Comparison of ENCODE assay signal across 12 cellular contexts in the genomic region with DNA sequence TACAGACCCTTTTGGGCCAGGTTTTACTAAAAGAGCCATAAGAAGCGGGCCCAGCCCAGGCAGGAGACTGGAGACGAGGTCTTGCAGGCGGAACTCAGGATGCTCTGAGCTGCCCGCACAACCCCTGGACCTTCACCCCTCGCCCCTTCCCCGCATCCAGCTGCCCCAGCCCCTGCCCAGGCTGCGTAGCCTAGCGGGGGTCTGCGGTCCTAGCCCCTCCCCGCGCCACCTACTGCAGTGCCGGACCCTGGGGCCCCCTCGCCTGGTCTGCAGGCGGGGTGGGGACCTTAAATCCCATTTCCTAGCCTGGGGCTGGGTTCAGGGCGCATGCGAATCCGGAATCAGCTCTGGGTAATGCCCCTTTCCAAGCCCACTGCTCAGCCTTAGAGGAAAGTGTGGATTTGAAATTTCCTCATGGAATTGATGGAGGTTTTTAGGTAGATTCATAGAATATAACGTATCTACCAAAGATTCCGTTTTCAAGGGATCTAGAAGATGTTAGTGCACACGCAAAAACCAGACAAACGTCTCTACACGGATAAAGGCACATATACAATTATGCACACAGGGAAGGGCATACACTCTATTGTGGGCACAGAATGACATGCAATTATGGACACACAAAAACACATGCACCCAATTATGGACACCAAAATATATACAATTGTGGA. TPM values are rescaled to one million over a fixed set of nuclear protein-coding genes. Genes with fewer than 3 reads are reported as not detected.
DNase-seq lines count a peak whose midpoint lies in the region; ATAC-seq and TF ChIP-seq lines count a peak whose summit lies in the region.
"Had no signal": no experiment of that assay in that cellular context is flagged by ENCODE, and none has a peak within 500 bp of the region (broad histone marks: within the 10 kb centered on the region; RNA-seq: fewer than 3 reads in every experiment).

No MANE protein-coding gene starts in this region.

- H3K27ac ChIP-seq in colonic mucosa = peak overlapping the region; percentile 97
- no peak overlapping the region for H3K27ac ChIP-seq in muscle layer of duodenum (ENCODE audit: low read length)
- H3K27ac ChIP-seq in upper lobe of left lung = peak overlapping the region; percentile 84 to 95 (median 88)

- peak; percentile 9 for DNase-seq in activated naive CD4-positive, alpha-beta T cell treated with anti-CD3 and anti-CD28 coated beads, Interleukin-2, amount 50 U/mL, for 16 hours
- DNase-seq in activated naive CD4-positive, alpha-beta T cell treated with Interleukin-2 at 50 U/mL for 16 hours = no peak
- peak; percentile 30 for DNase-seq in colonic mucosa
- peak; percentile 19 to 56 for DNase-seq in upper lobe of left lung
- DNase-seq in NCI-H2107 treated with DMSO at 0.1 percent for 48 hours (lab: John Stamatoyannopoulos, UW; ENCODE audit: unreplicated experiment) = no peak
- DNase-seq in OCI-M1 (lab: John Stamatoyannopoulos, UW) = no peak
- no peak for DNase-seq in HuH-7 (ENCODE audit: low spot score)
- DNase-seq: activated CD4-positive, alpha-beta T cell treated with anti-CD3 and anti-CD28 coated beads, Interleukin-2, amount 50 U/mL, for 1 hour; NCI-H2081 treated with DMSO at 0.1 percent for 48 hours; SHP77 treated with DMSO at 0.1 percent for 48 hours had no signal

- 21 to 63% methylated on average over 8 to 21 of the region's 22 CpGs for WGBS in upper lobe of left lung, 2 donors

- H3K4me1 ChIP-seq in colonic mucosa = peaks cover 11% of the 10 kb centered on the region
- H3K4me1 ChIP-seq in muscle layer of duodenum (ENCODE audit: control insufficient read depth in 1 of 2, insufficient read depth in 2 of 2, low read length in 2 of 2) = peaks cover 0 to 50% of the 10 kb centered on the region in 2 donors
- H3K4me1 ChIP-seq in upper lobe of left lung = peaks cover 38 to 60% (median 52%) of the 10 kb centered on the region in 4 donors

- H3K4me3 ChIP-seq in colonic mucosa = peak overlapping the region; percentile 55
- H3K4me3 ChIP-seq in muscle layer of duodenum (ENCODE audit: low read depth in 1 of 2, low read length in 2 of 2) = peak overlapping the region; percentile 30 to 60
- H3K4me3 ChIP-seq in upper lobe of left lung = peak overlapping the region in 2 of 4 donors; percentile 62 to 74

- no peaks in the 10 kb centered on the region for H3K9me3 ChIP-seq in colonic mucosa
- no peaks in the 10 kb centered on the region for H3K9me3 ChIP-seq in muscle layer of duodenum (ENCODE audit: control insufficient read depth in 1 of 2, low read length in 2 of 2)
- H3K9me3 ChIP-seq in upper lobe of left lung = no peaks in the 10 kb centered on the region

- intact Hi-C loops in colonic mucosa (cut with DNase I) = no loop called here

- H3K9ac ChIP-seq in colonic mucosa (ENCODE audit: low read depth in 2 of 2, low read length in 2 of 2) = peak overlapping the region; percentile 54 to 100

- H3K27me3 ChIP-seq in colonic mucosa (no peaks in the 10 kb centered on the region), muscle layer of duodenum (ENCODE audit: low read depth, low read length) (peaks cover 91% of the 10 kb centered on the region), upper lobe of left lung (peaks cover 0 to 80% (median 44%) of the 10 kb centered on the region in 4 donors)

- no peak for TF ChIP-seq CTCF in colonic mucosa (IDR thresholded peaks at IDR 0.05)
- TF ChIP-seq CTCF in upper lobe of left lung (IDR thresholded peaks at IDR 0.05) = no peak

- no peak for TF ChIP-seq EP300 in upper lobe of left lung (IDR thresholded peaks at IDR 0.05)

- no peak for ATAC-seq in upper lobe of left lung (ENCODE audit: low FRiP score in 2 of 2)
- ATAC-seq: stimulated activated effector memory CD8-positive, alpha-beta T cell treated with anti-CD3 and anti-CD28 coated beads, Interleukin-12 subunit alpha, Interleukin-12 subunit beta, amount 100 ng/mL, for 72 hours had no signal

- no peaks in the 10 kb centered on the region for H3K36me3 ChIP-seq in colonic mucosa
- no peaks in the 10 kb centered on the region for H3K36me3 ChIP-seq in muscle layer of duodenum (ENCODE audit: control insufficient read depth in 1 of 2, insufficient read depth in 2 of 2, low read length in 2 of 2)
- H3K36me3 ChIP-seq in upper lobe of left lung = no peaks in the 10 kb centered on the region

- TF ChIP-seq POLR2A in upper lobe of left lung (IDR thresholded peaks at IDR 0.05) = no peak

RNA-seq across cellular contexts. Expression of gene HOXA3, which starts 0.6 kb away (rescaled TPM):
- total RNA-seq in colonic mucosa = 10 to 100 TPM; 13.3 to 14.1 TPM
- total RNA-seq in upper lobe of left lung = 10 to 100 TPM in 1 of 6 donors, 1 to 10 TPM in 3, under 1 TPM in 2; 0.20 to 11.4 (median 3.5) TPM

RNA-seq across cellular contexts. Expression of gene HOXA7, which starts 3.5 kb away (rescaled TPM):
- total RNA-seq in colonic mucosa (10 to 100 TPM; 21.9 to 24.4 TPM), upper lobe of left lung (1 to 10 TPM in 3 of 6 donors, under 1 TPM in 1, not detected in 2; 0.46 to 3.3 (median 2.5) TPM)

RNA-seq across cellular contexts. Expression of gene HOXA6, which starts 5.4 kb away (rescaled TPM):
- total RNA-seq in colonic mucosa = 10 to 100 TPM; 10.9 to 29.6 TPM
- total RNA-seq in upper lobe of left lung = 1 to 10 TPM in 4 of 6 donors, under 1 TPM in 1, not detected in 1; 0.61 to 8.4 (median 4.0) TPM

RNA-seq across cellular contexts. Expression of gene HOXA5, which starts 9.5 kb away (rescaled TPM):
- 10 to 100 TPM in 1 of 2 donors, 1 to 10 TPM in 1; 9.6 to 18.7 TPM for total RNA-seq in colonic mucosa
- 10 to 100 TPM in 5 of 6 donors, 1 to 10 TPM in 1; 7.8 to 79.9 (median 16.9) TPM for total RNA-seq in upper lobe of left lung

RNA-seq across cellular contexts. Expression of gene HOXA9, which starts 12.4 kb away (rescaled TPM):
- total RNA-seq in colonic mucosa = 10 to 100 TPM; 19.5 to 22.1 TPM
- total RNA-seq in upper lobe of left lung = 1 to 10 TPM in 2 of 6 donors, under 1 TPM in 3, not detected in 1; 0.30 to 6.1 (median 0.49) TPM

Comparison
In these comparisons a context has a peak if more than half of its experiments do, and no peak if none do; other contexts are left out.
1. DNase-seq: peak in activated naive CD4-positive, alpha-beta T cell treated with anti-CD3 and anti-CD28 coated beads, Interleukin-2, amount 50 U/mL, for 16 hours (single experiment), colonic mucosa (single experiment) and upper lobe of left lung (2 of 2); none in activated naive CD4-positive, alpha-beta T cell treated with Interleukin-2 at 50 U/mL for 16 hours (single experiment), NCI-H2107 treated with DMSO at 0.1 percent for 48 hours (single experiment), OCI-M1 (single experiment) and HuH-7 (single experiment).
2. RNA of gene HOXA7, which starts 3.5 kb away (total RNA-seq): 21.9 to 24.4 TPM in colonic mucosa; 0.46 to 3.3 TPM in upper lobe of left lung; every median in the first group is over 4 times any median in the second.